7 cellular contexts compared by ENCODE assay signal in genomic region chr1:38628241-38628640, GRCh38.
"Had no signal": no experiment of that assay in that cellular context is flagged by ENCODE, and none has a peak within 500 bp of the region (broad histone marks: within the 10 kb centered on the region; RNA-seq: fewer than 3 reads in every experiment).

No MANE protein-coding gene starts in this region.

- FAIRE-seq: HepG2, HTR-8/SVneo had no signal

- H3K9ac ChIP-seq: KMS-11 had no signal

- ATAC-seq: HepG2 had no signal

- DNase-seq: IMR-90, KBM-7, KG1 had no signal

- H3K27ac ChIP-seq: HL-60, KMS-11 had no signal

- H3K4me2 ChIP-seq: KMS-11 had no signal
